Comparison of ENCODE assay signal across 12 cellular contexts in genomic region chr1:1260843-1261560, GRCh38. TPM values are rescaled to one million over a fixed set of nuclear protein-coding genes. Genes with fewer than 3 reads are reported as not detected.
DNase-seq lines count a peak whose midpoint lies in the region; ATAC-seq and TF ChIP-seq lines count a peak whose summit lies in the region.
"Had no signal": no experiment of that assay in that cellular context is flagged by ENCODE, and none has a peak within 500 bp of the region (broad histone marks: within the 10 kb centered on the region; RNA-seq: fewer than 3 reads in every experiment).

No MANE protein-coding gene starts in this region.

- POLR2A ChIA-PET in CD4-positive, alpha-beta memory T cell (lab: Charles Lee; ENCODE audit: partially characterized antibody): no interaction called here

- peak in 1 of 5 donors; percentile 20 for DNase-seq in CD4-positive, alpha-beta memory T cell
- DNase-seq in HFFc6 (no peak), left lobe of liver (ENCODE audit: low spot score) (no peak), Calu3 (no peak), CD1c-positive myeloid dendritic cell (ENCODE audit: extremely low spot score) (no peak)
- DNase-seq in activated naive CD4-positive, alpha-beta T cell treated with anti-CD3 and anti-CD28 coated beads, Interleukin-2, amount 50 U/mL, for 72 hours (ENCODE audit: low spot score in 2 of 2): no peak
- DNase-seq: activated CD8-positive, alpha-beta memory T cell treated with anti-CD3 and anti-CD28 coated beads, Interleukin-2, amount 50 U/mL, for 4 hours; NCI-H1105 treated with DMSO at 0.1 percent for 48 hours had no signal

- ATAC-seq in activated naive CD4-positive, alpha-beta T cell treated with anti-CD3 and anti-CD28 coated beads, Interleukin-2, amount 50 U/mL, for 72 hours: peak in 1 of 2 donors; percentile 67
- ATAC-seq in left lobe of liver (peak; percentile 23), HG03565 (IDR thresholded peaks at IDR 0.05; ENCODE audit: unreplicated experiment) (no peak)
- ATAC-seq: Panc1 had no signal

- H3K9me3 Mint-ChIP-seq in CD4-positive, alpha-beta memory T cell: peaks cover 0 to 4% (median 0%) of the 10 kb centered on the region in 8 donors
- H3K9me3 Mint-ChIP-seq in HFFc6 (no peaks in the 10 kb centered on the region), Calu3 (ENCODE audit: low read depth, unreplicated experiment) (no peaks in the 10 kb centered on the region)
- no peaks in the 10 kb centered on the region for H3K9me3 Mint-ChIP-seq in activated naive CD4-positive, alpha-beta T cell treated with anti-CD3 and anti-CD28 coated beads, Interleukin-2, amount 50 U/mL, for 72 hours
- H3K9me3 Mint-ChIP-seq: IgD-negative memory B cell had no signal

- H3K4me3 Mint-ChIP-seq in CD4-positive, alpha-beta memory T cell: peak overlapping the region in 7 of 8 donors; percentile 28 to 75 (median 52)
- H3K4me3 Mint-ChIP-seq in HFFc6 (no peak overlapping the region), Calu3 (ENCODE audit: low read depth, unreplicated experiment) (no peak overlapping the region)

- CTCF ChIA-PET in CD4-positive, alpha-beta memory T cell (lab: Charles Lee; ENCODE audit: partially characterized antibody): interaction anchor here (0.7 kb wide), 1 partner anchor 140 kb away, joined by 3 read pairs; no protein-coding TSS in a partner anchor
- CTCF ChIA-PET in Calu3 (lab: Charles Lee): interaction anchor here (0.7 kb wide), 1 partner anchor 144 kb away, joined by 3 read pairs; no protein-coding TSS in a partner anchor

- H3K27ac ChIP-seq in CD4-positive, alpha-beta memory T cell (ENCODE audit: low read depth, low read length): no peak overlapping the region

- no peaks in the 10 kb centered on the region for H3K9me3 ChIP-seq in CD4-positive, alpha-beta memory T cell (ENCODE audit: control insufficient read depth in 1 of 2, low read length in 2 of 2)

- no peaks in the 10 kb centered on the region for H3K27me3 ChIP-seq in CD4-positive, alpha-beta memory T cell (ENCODE audit: insufficient read depth, low read length)

- peaks cover 11% of the 10 kb centered on the region for H3K4me1 ChIP-seq in CD4-positive, alpha-beta memory T cell (ENCODE audit: insufficient read depth, low read length)

- peak overlapping the region; percentile 69 to 91 (median 85) for H3K27ac Mint-ChIP-seq in CD4-positive, alpha-beta memory T cell
- peak overlapping the region; percentile 80 for H3K27ac Mint-ChIP-seq in HFFc6
- H3K27ac Mint-ChIP-seq in activated naive CD4-positive, alpha-beta T cell treated with anti-CD3 and anti-CD28 coated beads, Interleukin-2, amount 50 U/mL, for 72 hours: peak overlapping the region; percentile 48 to 92
- H3K27ac Mint-ChIP-seq in Calu3 (ENCODE audit: unreplicated experiment): no peak overlapping the region

- H3K4me1 Mint-ChIP-seq in CD4-positive, alpha-beta memory T cell: peaks cover 13 to 37% (median 19%) of the 10 kb centered on the region in 4 donors
- H3K4me1 Mint-ChIP-seq in HFFc6 (ENCODE audit: low read depth) (peaks cover 42% of the 10 kb centered on the region), Calu3 (ENCODE audit: low read depth, unreplicated experiment) (no peaks in the 10 kb centered on the region)

- H3K36me3 ChIP-seq in CD4-positive, alpha-beta memory T cell (ENCODE audit: insufficient read depth, low read length): peaks cover 37% of the 10 kb centered on the region

- H3K4me3 ChIP-seq in CD4-positive, alpha-beta memory T cell (ENCODE audit: low read length in 2 of 2): no peak overlapping the region

- peaks cover 40 to 50% of the 10 kb centered on the region in 2 donors for H3K36me3 Mint-ChIP-seq in CD4-positive, alpha-beta memory T cell
- peaks cover 32% of the 10 kb centered on the region for H3K36me3 Mint-ChIP-seq in HFFc6 (ENCODE audit: low read depth)
- peaks cover 5 to 13% of the 10 kb centered on the region in 2 donors for H3K36me3 Mint-ChIP-seq in activated naive CD4-positive, alpha-beta T cell treated with anti-CD3 and anti-CD28 coated beads, Interleukin-2, amount 50 U/mL, for 72 hours
- H3K36me3 Mint-ChIP-seq in Calu3 (ENCODE audit: insufficient read depth, unreplicated experiment): peaks cover 40% of the 10 kb centered on the region

- intact Hi-C loops in CD4-positive, alpha-beta memory T cell (cut with micrococcal nuclease): no loop called here
- intact Hi-C loops in Calu3 (cut with micrococcal nuclease; ENCODE audit: unreplicated experiment): no loop called here

- no peak for TF ChIP-seq CTCF in HFFc6 (IDR thresholded peaks at IDR 0.05)
- no peak for TF ChIP-seq CTCF in Calu3 (IDR thresholded peaks at IDR 0.05; ENCODE audit: unreplicated experiment)

- BruUV-seq in Calu3 (replicated peaks; lab: Mats Ljungman, UMichigan): no TSS peak

- H3K27me3 Mint-ChIP-seq in CD4-positive, alpha-beta memory T cell: no peaks in the 10 kb centered on the region
- peaks cover 11% of the 10 kb centered on the region for H3K27me3 Mint-ChIP-seq in HFFc6 (ENCODE audit: insufficient read depth)
- H3K27me3 Mint-ChIP-seq in Calu3 (ENCODE audit: unreplicated experiment): no peaks in the 10 kb centered on the region
- H3K27me3 Mint-ChIP-seq: IgD-negative memory B cell had no signal

RNA-seq across cellular contexts. Expression of gene UBE2J2, which starts 12.7 kb away (rescaled TPM):
- 10 to 100 TPM; 82.8 to 92.9 TPM for total RNA-seq in CD4-positive, alpha-beta memory T cell
- 10 to 100 TPM; 79.4 to 96.7 TPM for polyA plus RNA-seq in CD4-positive, alpha-beta memory T cell
- 10 to 100 TPM; 56.2 to 67.9 (median 61.1) TPM for total RNA-seq in HFFc6 (2021; fragmentation: NEBNext Ultra II Directional; extraction: Animal tissue kit (Norgen Biotek cat#: 25700))
- 10 to 100 TPM; 59.4 to 80.5 TPM for total RNA-seq in activated naive CD4-positive, alpha-beta T cell treated with anti-CD3 and anti-CD28 coated beads, Interleukin-2, amount 50 U/mL, for 72 hours
- total RNA-seq in left lobe of liver: 27.6 TPM
- 45.6 and 50.0 TPM in 2 replicates for total RNA-seq in Calu3 (2022)

RNA-seq across cellular contexts. Expression of gene C1QTNF12, which starts 14.5 kb away (rescaled TPM):
- 1 to 10 TPM; 2.4 to 3.3 TPM for total RNA-seq in CD4-positive, alpha-beta memory T cell
- under 1 TPM in 1 of 2 donors, not detected in 1; 0.31 TPM for polyA plus RNA-seq in CD4-positive, alpha-beta memory T cell
- 1 to 10 TPM in 3 of 6 experiments, under 1 TPM in 3; 0.31 to 1.7 (median 1.1) TPM for total RNA-seq in HFFc6 (2021; fragmentation: NEBNext Ultra II Directional; extraction: Animal tissue kit (Norgen Biotek cat#: 25700))
- 10 to 100 TPM in 1 of 2 donors, 1 to 10 TPM in 1; 4.0 to 17.7 TPM for total RNA-seq in activated naive CD4-positive, alpha-beta T cell treated with anti-CD3 and anti-CD28 coated beads, Interleukin-2, amount 50 U/mL, for 72 hours
- total RNA-seq in left lobe of liver: 3.5 TPM
- total RNA-seq in Calu3 (2022): 2.0 and 4.2 TPM in 2 replicates
- total RNA-seq: NCI-H460 had no signal

RNA-seq across cellular contexts. Expression of gene SCNN1D, which starts 19.2 kb away (rescaled TPM):
- 10 to 100 TPM in 1 of 2 experiments, 1 to 10 TPM in 1; 9.6 to 11.5 TPM for total RNA-seq in CD4-positive, alpha-beta memory T cell
- under 1 TPM in 1 of 2 donors, not detected in 1; 0.25 TPM for polyA plus RNA-seq in CD4-positive, alpha-beta memory T cell
- 1 to 10 TPM; 1.4 to 3.0 (median 2.0) TPM for total RNA-seq in HFFc6 (2021; fragmentation: NEBNext Ultra II Directional; extraction: Animal tissue kit (Norgen Biotek cat#: 25700))
- total RNA-seq in activated naive CD4-positive, alpha-beta T cell treated with anti-CD3 and anti-CD28 coated beads, Interleukin-2, amount 50 U/mL, for 72 hours: 10 to 100 TPM in 1 of 2 donors, 1 to 10 TPM in 1; 3.2 to 11.7 TPM
- total RNA-seq in left lobe of liver (5.7 TPM), Calu3 (2022) (2.5 and 4.1 TPM in 2 replicates)
- polyA plus RNA-seq: IgD-negative memory B cell had no signal

RNA-seq across cellular contexts. Expression of gene B3GALT6, which starts 29.0 kb away (rescaled TPM):
- 10 to 100 TPM; 23.0 to 23.7 TPM for total RNA-seq in CD4-positive, alpha-beta memory T cell
- polyA plus RNA-seq in CD4-positive, alpha-beta memory T cell: 10 to 100 TPM in 1 of 2 donors, 1 to 10 TPM in 1; 5.4 to 14.4 TPM
- 10 to 100 TPM; 24.5 to 35.7 (median 25.8) TPM for total RNA-seq in HFFc6 (2021; fragmentation: NEBNext Ultra II Directional; extraction: Animal tissue kit (Norgen Biotek cat#: 25700))
- 10 to 100 TPM in 1 of 2 donors, 1 to 10 TPM in 1; 9.0 to 12.5 TPM for total RNA-seq in activated naive CD4-positive, alpha-beta T cell treated with anti-CD3 and anti-CD28 coated beads, Interleukin-2, amount 50 U/mL, for 72 hours
- total RNA-seq in left lobe of liver: 9.3 TPM
- 23.4 and 25.9 TPM in 2 replicates for total RNA-seq in Calu3 (2022)

RNA-seq across cellular contexts. Expression of gene SDF4, which starts 29.2 kb away (rescaled TPM):
- 100 to 1,000 TPM; 125 to 138 TPM for total RNA-seq in CD4-positive, alpha-beta memory T cell
- polyA plus RNA-seq in CD4-positive, alpha-beta memory T cell: 100 to 1,000 TPM in 1 of 2 donors, 10 to 100 TPM in 1; 97.4 to 106 TPM
- 100 to 1,000 TPM; 182 to 231 (median 196) TPM for total RNA-seq in HFFc6 (2021; fragmentation: NEBNext Ultra II Directional; extraction: Animal tissue kit (Norgen Biotek cat#: 25700))
- total RNA-seq in activated naive CD4-positive, alpha-beta T cell treated with anti-CD3 and anti-CD28 coated beads, Interleukin-2, amount 50 U/mL, for 72 hours: 100 to 1,000 TPM in 1 of 2 donors, 10 to 100 TPM in 1; 68.4 to 144 TPM
- total RNA-seq in left lobe of liver: 166 TPM
- 128 and 161 TPM in 2 replicates for total RNA-seq in Calu3 (2022)

Comparison
In these comparisons a context has a peak if more than half of its experiments do, and no peak if none do; other contexts are left out.
1. H3K4me3 Mint-ChIP-seq: peak in CD4-positive, alpha-beta memory T cell (7 of 8); none in HFFc6 (single experiment) and Calu3 (single experiment).